ENCODE assay signal across 2 cellular contexts in genomic region chr2:114218368-114218767, GRCh38.
TF ChIP-seq lines count a peak whose summit lies in the region.

No MANE protein-coding gene starts in this region.

TF ChIP-seq in GM23338, 12 proteins besides CTCF, POLR2A, EP300 and RAD21:
- TF ChIP-seq, protein P1, sequence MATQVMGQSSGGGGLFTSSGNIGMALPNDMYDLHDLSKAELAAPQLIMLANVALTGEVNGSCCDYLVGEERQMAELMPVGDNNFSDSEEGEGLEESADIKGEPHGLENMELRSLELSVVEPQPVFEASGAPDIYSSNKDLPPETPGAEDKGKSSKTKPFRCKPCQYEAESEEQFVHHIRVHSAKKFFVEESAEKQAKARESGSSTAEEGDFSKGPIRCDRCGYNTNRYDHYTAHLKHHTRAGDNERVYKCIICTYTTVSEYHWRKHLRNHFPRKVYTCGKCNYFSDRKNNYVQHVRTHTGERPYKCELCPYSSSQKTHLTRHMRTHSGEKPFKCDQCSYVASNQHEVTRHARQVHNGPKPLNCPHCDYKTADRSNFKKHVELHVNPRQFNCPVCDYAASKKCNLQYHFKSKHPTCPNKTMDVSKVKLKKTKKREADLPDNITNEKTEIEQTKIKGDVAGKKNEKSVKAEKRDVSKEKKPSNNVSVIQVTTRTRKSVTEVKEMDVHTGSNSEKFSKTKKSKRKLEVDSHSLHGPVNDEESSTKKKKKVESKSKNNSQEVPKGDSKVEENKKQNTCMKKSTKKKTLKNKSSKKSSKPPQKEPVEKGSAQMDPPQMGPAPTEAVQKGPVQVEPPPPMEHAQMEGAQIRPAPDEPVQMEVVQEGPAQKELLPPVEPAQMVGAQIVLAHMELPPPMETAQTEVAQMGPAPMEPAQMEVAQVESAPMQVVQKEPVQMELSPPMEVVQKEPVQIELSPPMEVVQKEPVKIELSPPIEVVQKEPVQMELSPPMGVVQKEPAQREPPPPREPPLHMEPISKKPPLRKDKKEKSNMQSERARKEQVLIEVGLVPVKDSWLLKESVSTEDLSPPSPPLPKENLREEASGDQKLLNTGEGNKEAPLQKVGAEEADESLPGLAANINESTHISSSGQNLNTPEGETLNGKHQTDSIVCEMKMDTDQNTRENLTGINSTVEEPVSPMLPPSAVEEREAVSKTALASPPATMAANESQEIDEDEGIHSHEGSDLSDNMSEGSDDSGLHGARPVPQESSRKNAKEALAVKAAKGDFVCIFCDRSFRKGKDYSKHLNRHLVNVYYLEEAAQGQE (IDR thresholded peaks at IDR 0.05; ENCODE audit: unreplicated experiment), result no peak
- no peak for TF ChIP-seq NANOG (IDR thresholded peaks at IDR 0.05; ENCODE audit: borderline replicate concordance)
- TF ChIP-seq POLR2AphosphoS5 (IDR thresholded peaks at IDR 0.05; ENCODE audit: low read depth), result no peak
- no peak for TF ChIP-seq JUNB (IDR thresholded peaks at IDR 0.05; ENCODE audit: unreplicated experiment)
- TF ChIP-seq, protein P2, sequence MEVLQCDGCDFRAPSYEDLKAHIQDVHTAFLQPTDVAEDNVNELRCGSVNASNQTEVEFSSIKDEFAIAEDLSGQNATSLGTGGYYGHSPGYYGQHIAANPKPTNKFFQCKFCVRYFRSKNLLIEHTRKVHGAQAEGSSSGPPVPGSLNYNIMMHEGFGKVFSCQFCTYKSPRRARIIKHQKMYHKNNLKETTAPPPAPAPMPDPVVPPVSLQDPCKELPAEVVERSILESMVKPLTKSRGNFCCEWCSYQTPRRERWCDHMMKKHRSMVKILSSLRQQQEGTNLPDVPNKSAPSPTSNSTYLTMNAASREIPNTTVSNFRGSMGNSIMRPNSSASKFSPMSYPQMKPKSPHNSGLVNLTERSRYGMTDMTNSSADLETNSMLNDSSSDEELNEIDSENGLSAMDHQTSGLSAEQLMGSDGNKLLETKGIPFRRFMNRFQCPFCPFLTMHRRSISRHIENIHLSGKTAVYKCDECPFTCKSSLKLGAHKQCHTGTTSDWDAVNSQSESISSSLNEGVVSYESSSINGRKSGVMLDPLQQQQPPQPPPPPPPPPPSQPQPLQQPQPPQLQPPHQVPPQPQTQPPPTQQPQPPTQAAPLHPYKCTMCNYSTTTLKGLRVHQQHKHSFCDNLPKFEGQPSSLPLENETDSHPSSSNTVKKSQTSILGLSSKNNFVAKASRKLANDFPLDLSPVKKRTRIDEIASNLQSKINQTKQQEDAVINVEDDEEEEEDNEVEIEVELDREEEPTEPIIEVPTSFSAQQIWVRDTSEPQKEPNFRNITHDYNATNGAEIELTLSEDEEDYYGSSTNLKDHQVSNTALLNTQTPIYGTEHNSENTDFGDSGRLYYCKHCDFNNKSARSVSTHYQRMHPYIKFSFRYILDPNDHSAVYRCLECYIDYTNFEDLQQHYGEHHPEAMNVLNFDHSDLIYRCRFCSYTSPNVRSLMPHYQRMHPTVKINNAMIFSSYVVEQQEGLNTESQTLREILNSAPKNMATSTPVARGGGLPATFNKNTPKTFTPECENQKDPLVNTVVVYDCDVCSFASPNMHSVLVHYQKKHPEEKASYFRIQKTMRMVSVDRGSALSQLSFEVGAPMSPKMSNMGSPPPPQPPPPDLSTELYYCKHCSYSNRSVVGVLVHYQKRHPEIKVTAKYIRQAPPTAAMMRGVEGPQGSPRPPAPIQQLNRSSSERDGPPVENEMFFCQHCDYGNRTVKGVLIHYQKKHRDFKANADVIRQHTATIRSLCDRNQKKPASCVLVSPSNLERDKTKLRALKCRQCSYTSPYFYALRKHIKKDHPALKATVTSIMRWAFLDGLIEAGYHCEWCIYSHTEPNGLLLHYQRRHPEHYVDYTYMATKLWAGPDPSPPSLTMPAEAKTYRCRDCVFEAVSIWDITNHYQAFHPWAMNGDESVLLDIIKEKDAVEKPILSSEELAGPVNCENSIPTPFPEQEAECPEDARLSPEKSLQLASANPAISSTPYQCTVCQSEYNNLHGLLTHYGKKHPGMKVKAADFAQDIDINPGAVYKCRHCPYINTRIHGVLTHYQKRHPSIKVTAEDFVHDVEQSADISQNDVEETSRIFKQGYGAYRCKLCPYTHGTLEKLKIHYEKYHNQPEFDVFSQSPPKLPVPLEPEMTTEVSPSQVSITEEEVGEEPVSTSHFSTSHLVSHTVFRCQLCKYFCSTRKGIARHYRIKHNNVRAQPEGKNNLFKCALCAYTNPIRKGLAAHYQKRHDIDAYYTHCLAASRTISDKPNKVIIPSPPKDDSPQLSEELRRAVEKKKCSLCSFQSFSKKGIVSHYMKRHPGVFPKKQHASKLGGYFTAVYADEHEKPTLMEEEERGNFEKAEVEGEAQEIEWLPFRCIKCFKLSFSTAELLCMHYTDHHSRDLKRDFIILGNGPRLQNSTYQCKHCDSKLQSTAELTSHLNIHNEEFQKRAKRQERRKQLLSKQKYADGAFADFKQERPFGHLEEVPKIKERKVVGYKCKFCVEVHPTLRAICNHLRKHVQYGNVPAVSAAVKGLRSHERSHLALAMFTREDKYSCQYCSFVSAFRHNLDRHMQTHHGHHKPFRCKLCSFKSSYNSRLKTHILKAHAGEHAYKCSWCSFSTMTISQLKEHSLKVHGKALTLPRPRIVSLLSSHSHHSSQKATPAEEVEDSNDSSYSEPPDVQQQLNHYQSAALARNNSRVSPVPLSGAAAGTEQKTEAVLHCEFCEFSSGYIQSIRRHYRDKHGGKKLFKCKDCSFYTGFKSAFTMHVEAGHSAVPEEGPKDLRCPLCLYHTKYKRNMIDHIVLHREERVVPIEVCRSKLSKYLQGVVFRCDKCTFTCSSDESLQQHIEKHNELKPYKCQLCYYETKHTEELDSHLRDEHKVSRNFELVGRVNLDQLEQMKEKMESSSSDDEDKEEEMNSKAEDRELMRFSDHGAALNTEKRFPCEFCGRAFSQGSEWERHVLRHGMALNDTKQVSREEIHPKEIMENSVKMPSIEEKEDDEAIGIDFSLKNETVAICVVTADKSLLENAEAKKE (CRISPR knock-in tag; IDR thresholded peaks at IDR 0.05), result no peak
- TF ChIP-seq ETS1 (IDR thresholded peaks at IDR 0.05), result no peak
- TF ChIP-seq STAT1 (IDR thresholded peaks at IDR 0.05; ENCODE audit: unreplicated experiment), result no peak
- no peak for TF ChIP-seq ZNF331 (CRISPR knock-in tag; IDR thresholded peaks at IDR 0.05; ENCODE audit: low read depth)
- no peak for TF ChIP-seq ZNF114 (CRISPR knock-in tag; IDR thresholded peaks at IDR 0.05)
- TF ChIP-seq CREB1 (CRISPR knock-in tag; IDR thresholded peaks at IDR 0.05; ENCODE audit: low read depth), result no peak
- no peak for TF ChIP-seq EZH2phosphoT487 (IDR thresholded peaks at IDR 0.05; ENCODE audit: unreplicated experiment)
- no peak for TF ChIP-seq EZH2 (IDR thresholded peaks at IDR 0.05; ENCODE audit: low read depth, unreplicated experiment)
TF ChIP-seq in GM23338: peak in this region for 0.

TF ChIP-seq in H1, 55 proteins besides CTCF, POLR2A, EP300 and RAD21:
- TF ChIP-seq TEAD4 (IDR thresholded peaks at IDR 0.05; ENCODE audit: low read depth, low read length) (0 out of 2 replicates have a peak, but pooled peaks have one; percentile 31), PHF8 (conservative IDR thresholded peaks at IDR 0.05; ENCODE audit: low read depth, low read length) (no peak)
